Comparison of ENCODE assay signal across 12 cellular contexts in genomic region chr14:91316761-91317160, GRCh38.
DNase-seq lines count a peak whose midpoint lies in the region; ATAC-seq and TF ChIP-seq lines count a peak whose summit lies in the region.
"Had no signal": no experiment of that assay in that cellular context is flagged by ENCODE, and none has a peak within 500 bp of the region (broad histone marks: within the 10 kb centered on the region; RNA-seq: fewer than 3 reads in every experiment).

No MANE protein-coding gene starts in this region.

- DNase-seq in left ventricle myocardium inferior (no peak), right atrium auricular region (ENCODE audit: low spot score) (no peak), left lung (no peak), upper lobe of left lung (no peak), GM10266 (ENCODE audit: extremely low spot score) (no peak), superior temporal gyrus (ENCODE audit: extremely low spot score) (no peak)
- DNase-seq: islet precursor cell; PC-9; stimulated activated CD4-positive, alpha-beta T cell treated with anti-CD3 and anti-CD28 coated beads, Interleukin-4, amount 100 ng/mL, for 4 hours had no signal

- no peak for TF ChIP-seq EP300 in upper lobe of left lung (IDR thresholded peaks at IDR 0.05)

- H3K27ac ChIP-seq in left ventricle myocardium inferior (replicated peaks): peak overlapping the region; percentile 68
- no peak overlapping the region for H3K27ac ChIP-seq in right atrium auricular region
- H3K27ac ChIP-seq in VCaP: peak overlapping the region; percentile 40; the same call in 1 of the 2 replicates
- peak overlapping the region; percentile 10 to 60 for H3K27ac ChIP-seq in left lung
- peak overlapping the region; percentile 61 to 78 (median 70) for H3K27ac ChIP-seq in upper lobe of left lung
- H3K27ac ChIP-seq: PC-9 had no signal

- TF ChIP-seq CTCF in left ventricle myocardium inferior (IDR thresholded peaks at IDR 0.05; ENCODE audit: borderline replicate concordance): no peak
- TF ChIP-seq CTCF in right atrium auricular region (IDR thresholded peaks at IDR 0.05): no peak
- TF ChIP-seq CTCF in VCaP (conservative IDR thresholded peaks at IDR 0.05): no peak
- TF ChIP-seq CTCF in left lung (IDR thresholded peaks at IDR 0.05): no peak
- TF ChIP-seq CTCF in upper lobe of left lung (IDR thresholded peaks at IDR 0.05): no peak
- no peak for TF ChIP-seq CTCF in GM10266 (IDR thresholded peaks at IDR 0.05; ENCODE audit: control insufficient read depth, insufficient read depth, low read depth, missing control alignments)

- H3K4me3 ChIP-seq in left ventricle myocardium inferior (no peak overlapping the region), right atrium auricular region (no peak overlapping the region), left lung (no peak overlapping the region), upper lobe of left lung (no peak overlapping the region)
- H3K4me3 ChIP-seq: ascending aorta, PC-9 had no signal

- H3K4me1 ChIP-seq in left ventricle myocardium inferior (peaks cover 27% of the 10 kb centered on the region), right atrium auricular region (peaks cover 0 to 27% of the 10 kb centered on the region in 2 donors), left lung (peaks cover 11 to 30% of the 10 kb centered on the region in 2 donors), upper lobe of left lung (peaks cover 26 to 33% (median 28%) of the 10 kb centered on the region in 4 donors)
- H3K4me1 ChIP-seq: ascending aorta had no signal

- peaks cover 5% of the 10 kb centered on the region for H3K36me3 ChIP-seq in left ventricle myocardium inferior
- no peaks in the 10 kb centered on the region for H3K36me3 ChIP-seq in right atrium auricular region
- peaks cover 0 to 60% of the 10 kb centered on the region in 2 donors for H3K36me3 ChIP-seq in left lung
- peaks cover 6 to 52% (median 42%) of the 10 kb centered on the region in 4 donors for H3K36me3 ChIP-seq in upper lobe of left lung
- H3K36me3 ChIP-seq: ascending aorta had no signal

- WGBS in upper lobe of left lung, 2 donors: 93 to 100% methylated on average over 2 of the region's 2 CpGs

- TF ChIP-seq POLR2A in upper lobe of left lung (IDR thresholded peaks at IDR 0.05): no peak

- ATAC-seq in left lung (no peak), upper lobe of left lung (ENCODE audit: low FRiP score in 2 of 2) (no peak), GM21825 (IDR thresholded peaks at IDR 0.05; ENCODE audit: unreplicated experiment) (no peak)

- H3K9me3 ChIP-seq in left ventricle myocardium inferior (replicated peaks) (no peaks in the 10 kb centered on the region), right atrium auricular region (no peaks in the 10 kb centered on the region), left lung (no peaks in the 10 kb centered on the region), upper lobe of left lung (no peaks in the 10 kb centered on the region)
- H3K9me3 ChIP-seq: ascending aorta had no signal

- intact Hi-C loops in left ventricle myocardium inferior (cut with micrococcal nuclease): no loop called here
- intact Hi-C loops in left lung (cut with DNase I): no loop called here

- H3K27me3 ChIP-seq in left ventricle myocardium inferior (ENCODE audit: low read depth) (no peaks in the 10 kb centered on the region), right atrium auricular region (no peaks in the 10 kb centered on the region), left lung (no peaks in the 10 kb centered on the region), upper lobe of left lung (no peaks in the 10 kb centered on the region)
- H3K27me3 ChIP-seq: ascending aorta had no signal

Comparison
In these comparisons a context has a peak if more than half of its experiments do, and no peak if none do; other contexts are left out.
1. H3K27ac ChIP-seq: peak in left ventricle myocardium inferior (single experiment), VCaP (single experiment), left lung (2 of 2) and upper lobe of left lung (4 of 4); none in right atrium auricular region (0 of 2).